ENCODE assay signal across 24 cellular contexts in genomic region chr5:82570-82969, GRCh38. TPM values are rescaled to one million over a fixed set of nuclear protein-coding genes. Genes with fewer than 3 reads are reported as not detected.
A peak's percentile ranks its signal among the peaks of the same experiment; 100 is the strongest.
DNase-seq lines count a peak whose midpoint lies in the region; ATAC-seq and TF ChIP-seq lines count a peak whose summit lies in the region.
"Had no signal": no experiment of that assay in that cellular context is flagged by ENCODE, and none has a peak within 500 bp of the region (broad histone marks: within the 10 kb centered on the region; RNA-seq: fewer than 3 reads in every experiment).

No MANE protein-coding gene starts in this region.

- H3K4me3 ChIP-seq in KMS-11 (IDR thresholded peaks at IDR 0.05; ENCODE audit: insufficient read depth, low read depth, low read length) (no peak overlapping the region), hepatocyte (no peak overlapping the region)
- H3K4me3 ChIP-seq: thyroid gland had no signal

- H3K4me1 Mint-ChIP-seq in osteocyte (ENCODE audit: unreplicated experiment) = peaks cover 40% of the 10 kb centered on the region
- H3K4me1 Mint-ChIP-seq: activated B cell treated with CpG ODN at 0.5 μM for 24 hours; activated naive CD8-positive, alpha-beta T cell treated with anti-CD3 and anti-CD28 coated beads, Interleukin-2, amount 10 ng/mL, durations not matched to agents 7 days and 5 days; stimulated activated naive CD8-positive, alpha-beta T cell treated with anti-CD3 and anti-CD28 coated beads, Interleukin-15, amount 100 ng/mL, for 72 hours had no signal

- H3K36me3 Mint-ChIP-seq in osteocyte (ENCODE audit: unreplicated experiment) = peaks cover 2% of the 10 kb centered on the region
- H3K36me3 Mint-ChIP-seq: activated naive CD8-positive, alpha-beta T cell treated with anti-CD3 and anti-CD28 coated beads, Interleukin-2, amount 10 ng/mL, durations not matched to agents 7 days and 5 days had no signal

- H3K4me1 ChIP-seq in KMS-11 (ENCODE audit: low read depth, poor library complexity, severe bottlenecking) (peaks cover 29% of the 10 kb centered on the region), hepatocyte (ENCODE audit: insufficient read depth) (peaks cover 14% of the 10 kb centered on the region)
- H3K4me1 ChIP-seq: foreskin keratinocyte, thyroid gland had no signal

- H3K79me2 ChIP-seq in KMS-11 (ENCODE audit: insufficient read depth, low read depth) = no peaks in the 10 kb centered on the region
- no peaks in the 10 kb centered on the region for H3K79me2 ChIP-seq in hepatocyte

- peaks cover 31% of the 10 kb centered on the region for H3K27me3 Mint-ChIP-seq in osteocyte (ENCODE audit: unreplicated experiment)

- H3K9ac ChIP-seq in KMS-11 = no peak overlapping the region

- H4K20me1 ChIP-seq in KMS-11 (ENCODE audit: insufficient read depth) (no peaks in the 10 kb centered on the region), hepatocyte (ENCODE audit: insufficient read depth, poor library complexity, severe bottlenecking) (no peaks in the 10 kb centered on the region)

- DNase-seq in GM03348 (ENCODE audit: low spot score) = peak; percentile 3
- no peak for DNase-seq in hepatocyte (ENCODE audit: low spot score)
- DNase-seq in osteocyte (ENCODE audit: extremely low spot score, unreplicated experiment) = no peak
- DNase-seq in T-helper 1 cell = no peak
- DNase-seq: activated B cell treated with CpG ODN at 0.5 μM for 24 hours; activated CD8-positive, alpha-beta memory T cell treated with anti-CD3 and anti-CD28 coated beads, Interleukin-2, amount 50 U/mL, for 48 hours; activated naive CD8-positive, alpha-beta T cell treated with anti-CD3 and anti-CD28 coated beads, Interleukin-2, amount 10 ng/mL, durations not matched to agents 7 days and 5 days; effector CD8-positive, alpha-beta T cell; foreskin keratinocyte; HCEC 1CT; hippocampal formation; KBM-7; NCI-H1436; NCI-H2171 treated with DMSO at 0.1 percent for 48 hours; NCI-H526 treated with DMSO at 0.1 percent for 48 hours; stimulated activated naive CD8-positive, alpha-beta T cell treated with anti-CD3 and anti-CD28 coated beads, Interleukin-15, amount 100 ng/mL, for 72 hours; T1000; thyroid gland had no signal

- no peaks in the 10 kb centered on the region for H3K9me2 ChIP-seq in hepatocyte (replicated peaks; ENCODE audit: insufficient read depth)

- no peaks in the 10 kb centered on the region for H3K9me3 ChIP-seq in hepatocyte (ENCODE audit: low read depth)
- H3K9me3 ChIP-seq: thyroid gland had no signal

- H3K4me3 Mint-ChIP-seq in osteocyte (ENCODE audit: unreplicated experiment) = peak overlapping the region; percentile 52
- H3K4me3 Mint-ChIP-seq: activated B cell treated with CpG ODN at 0.5 μM for 24 hours; activated naive CD8-positive, alpha-beta T cell treated with anti-CD3 and anti-CD28 coated beads, Interleukin-2, amount 10 ng/mL, durations not matched to agents 7 days and 5 days; nephron; stimulated activated naive CD8-positive, alpha-beta T cell treated with anti-CD3 and anti-CD28 coated beads, Interleukin-15, amount 100 ng/mL, for 72 hours had no signal

- H3K4me2 ChIP-seq in KMS-11 (peak overlapping the region; percentile 5; the same call in 1 of the 2 replicates), hepatocyte (peak overlapping the region; percentile 60)

- peak overlapping the region; percentile 50; the same call in 1 of the 2 replicates for H3K27ac ChIP-seq in KMS-11
- H3K27ac ChIP-seq in hepatocyte = no peak overlapping the region
- H3K27ac ChIP-seq: C4-2B, foreskin keratinocyte, thyroid gland had no signal

- H2AFZ ChIP-seq in KMS-11 (ENCODE audit: low read depth) (no peak overlapping the region), hepatocyte (no peak overlapping the region)

- H3K27me3 ChIP-seq in KMS-11 (ENCODE audit: insufficient read depth, low read depth) = no peaks in the 10 kb centered on the region
- peaks cover 1% of the 10 kb centered on the region for H3K27me3 ChIP-seq in hepatocyte
- H3K27me3 ChIP-seq: thyroid gland had no signal

- TF ChIP-seq CTCF in KMS-11 (conservative IDR thresholded peaks at IDR 0.05; ENCODE audit: low read depth, low read length) = no peak
- TF ChIP-seq CTCF in hepatocyte (IDR thresholded peaks at IDR 0.05; ENCODE audit: poor library complexity) = no peak
- no peak for TF ChIP-seq CTCF in osteocyte (IDR thresholded peaks at IDR 0.05)

- WGBS in hepatocyte (ENCODE audit: low lambda C conversion rate, missing lambda C conversion rate) = 37% methylated on average over 10 of the region's 10 CpGs

- H3K9me3 Mint-ChIP-seq in osteocyte (ENCODE audit: unreplicated experiment) = no peaks in the 10 kb centered on the region
- H3K9me3 Mint-ChIP-seq: activated B cell treated with CpG ODN at 0.5 μM for 24 hours; activated naive CD8-positive, alpha-beta T cell treated with anti-CD3 and anti-CD28 coated beads, Interleukin-2, amount 10 ng/mL, durations not matched to agents 7 days and 5 days; nephron; stimulated activated naive CD8-positive, alpha-beta T cell treated with anti-CD3 and anti-CD28 coated beads, Interleukin-15, amount 100 ng/mL, for 72 hours had no signal

- H3K36me3 ChIP-seq in KMS-11 (ENCODE audit: insufficient read depth) (no peaks in the 10 kb centered on the region), hepatocyte (replicated peaks; ENCODE audit: insufficient read depth, low read depth) (no peaks in the 10 kb centered on the region)
- H3K36me3 ChIP-seq: thyroid gland had no signal

- no peak for ATAC-seq in HG03565 (IDR thresholded peaks at IDR 0.05; ENCODE audit: unreplicated experiment)
- no peak for ATAC-seq in HG02884 (IDR thresholded peaks at IDR 0.05; ENCODE audit: unreplicated experiment)
- no peak for ATAC-seq in HG03045 (IDR thresholded peaks at IDR 0.05; ENCODE audit: unreplicated experiment)
- ATAC-seq: stimulated activated naive CD8-positive, alpha-beta T cell treated with anti-CD3 and anti-CD28 coated beads, Interleukin-15, amount 100 ng/mL, for 72 hours had no signal

- H3K27ac Mint-ChIP-seq in osteocyte (ENCODE audit: unreplicated experiment) = peak overlapping the region; percentile 48
- H3K27ac Mint-ChIP-seq: activated B cell treated with CpG ODN at 0.5 μM for 24 hours; activated naive CD8-positive, alpha-beta T cell treated with anti-CD3 and anti-CD28 coated beads, Interleukin-2, amount 10 ng/mL, durations not matched to agents 7 days and 5 days; stimulated activated naive CD8-positive, alpha-beta T cell treated with anti-CD3 and anti-CD28 coated beads, Interleukin-15, amount 100 ng/mL, for 72 hours had no signal

RNA-seq across cellular contexts. Expression of gene PLEKHG4B, which starts 9.4 kb away (rescaled TPM):
- total RNA-seq in hepatocyte (3.5 and 4.0 TPM in 2 replicates), osteocyte (3.8 and 4.5 TPM in 2 replicates)
- polyA plus RNA-seq in hepatocyte = 3.6 and 6.7 TPM in 2 replicates
- total RNA-seq: activated B cell treated with CpG ODN at 0.5 μM for 24 hours, foreskin keratinocyte had no signal
- polyA plus RNA-seq: foreskin keratinocyte had no signal
